ENCODE assay signal across 8 cellular contexts in the genomic region with DNA sequence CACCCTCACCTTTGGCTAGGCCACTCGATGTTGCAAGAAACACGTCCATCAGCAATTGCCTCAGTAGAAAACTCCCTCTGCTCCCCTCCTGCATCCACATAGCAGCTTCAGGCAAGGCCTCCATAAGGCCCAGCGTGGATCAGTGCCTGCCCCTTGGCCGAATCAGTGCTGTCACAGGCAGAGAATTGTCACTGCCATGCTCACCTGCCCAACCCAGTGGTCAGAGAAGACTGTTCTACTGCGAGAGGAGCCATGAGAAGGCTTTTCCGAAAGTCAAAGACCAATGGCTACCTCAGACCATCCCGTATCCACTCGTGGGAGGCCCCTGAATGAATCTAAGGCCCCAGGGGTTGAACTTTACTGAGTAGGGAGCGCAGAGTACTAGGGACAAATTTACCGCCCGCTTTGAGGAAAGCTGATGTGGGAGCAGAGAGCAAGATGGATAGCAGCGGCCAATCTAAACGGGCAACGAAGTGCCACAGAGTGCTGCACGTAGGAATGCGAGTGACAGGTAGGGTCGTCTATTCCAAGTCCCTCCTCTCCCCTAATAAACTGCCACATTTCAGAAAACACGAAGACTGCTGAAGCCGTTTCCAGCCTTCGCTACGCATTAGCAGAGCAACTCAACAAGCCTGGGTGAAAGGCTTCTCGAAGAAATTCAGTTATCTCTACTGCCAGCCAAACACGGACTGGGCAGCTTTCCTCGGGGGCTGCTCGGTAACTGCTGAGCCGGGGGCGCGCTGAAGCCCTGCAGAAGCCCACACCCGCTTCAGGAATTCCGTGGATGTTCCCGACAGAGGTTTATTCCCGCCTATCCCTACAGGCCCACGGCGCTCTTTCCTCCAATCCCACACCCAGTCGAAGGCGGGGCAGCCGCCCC. TPM values are rescaled to one million over a fixed set of nuclear protein-coding genes. Genes with fewer than 3 reads are reported as not detected.
DNase-seq lines count a peak whose midpoint lies in the region; ATAC-seq, FAIRE-seq and TF ChIP-seq lines count a peak whose summit lies in the region.

No MANE protein-coding gene starts in this region.

- no peaks in the 10 kb centered on the region for H3K9me3 ChIP-seq in RWPE2 (ENCODE audit: severe bottlenecking)
- no peaks in the 10 kb centered on the region for H3K9me3 ChIP-seq in ectodermal cell (ENCODE audit: control insufficient read depth, low read length)
- H3K9me3 ChIP-seq in mesodermal cell (ENCODE audit: control insufficient read depth, low read length), result no peaks in the 10 kb centered on the region
- no peaks in the 10 kb centered on the region for H3K9me3 ChIP-seq in upper lobe of right lung

- ATAC-seq in HG02588 (IDR thresholded peaks at IDR 0.05; ENCODE audit: unreplicated experiment) (peak; percentile 14), RWPE2 (ENCODE audit: low read depth) (peak; percentile 67), upper lobe of right lung (peak; percentile 79), HG02763 (IDR thresholded peaks at IDR 0.05; ENCODE audit: unreplicated experiment) (no peak)

- WGBS in ectodermal cell, 2 experiments, result 42 to 45% methylated on average over 37 of the region's 37 CpGs
- 57 to 58% methylated on average over 24 to 28 of the region's 37 CpGs for whole genome bisulfite sequencing in mesodermal cell (ENCODE audit: insufficient coverage in 2 of 2), 2 experiments

- TF ChIP-seq POLR2A in GM12892 (IDR thresholded peaks at IDR 0.05; ENCODE audit: low read depth, low read length), result no peak

- intact Hi-C loops in CD14-positive monocyte (cut with micrococcal nuclease) (loop anchor here (5.0 to 10.0 kb wide), 3 partner anchors 137 to 1050 kb away; partner anchors contain the start of genes NAPG (in 1 of the 2) and NDUFV2 (in 1 of the 2)), upper lobe of right lung (cut with DNase I) (no loop called here)

- no peaks in the 10 kb centered on the region for H3K27me3 ChIP-seq in RWPE2 (ENCODE audit: insufficient read depth, poor library complexity, severe bottlenecking)
- no peaks in the 10 kb centered on the region for H3K27me3 ChIP-seq in ectodermal cell (ENCODE audit: control insufficient read depth, insufficient read depth, low read length, poor library complexity, severe bottlenecking)
- no peaks in the 10 kb centered on the region for H3K27me3 ChIP-seq in upper lobe of right lung

- peak overlapping the region; percentile 78 to 94 (median 90) for H3K27ac Mint-ChIP-seq in CD14-positive monocyte

- DNase-seq in CD14-positive monocyte (ENCODE audit: low spot score) (no peak), RWPE2 (ENCODE audit: low spot score) (peak; percentile 82), upper lobe of right lung (no peak), GM12892 (ENCODE audit: insufficient read length) (no peak)

- H3K27ac ChIP-seq in RWPE2 (ENCODE audit: poor library complexity, severe bottlenecking) (peak overlapping the region; percentile 68), ectodermal cell (ENCODE audit: insufficient read depth, low read depth, low read length, poor library complexity, severe bottlenecking) (peak overlapping the region; percentile 95), mesodermal cell (ENCODE audit: low read depth, low read length, severe bottlenecking) (peak overlapping the region; percentile 94), upper lobe of right lung (peak overlapping the region; percentile 91)

- H3K36me3 ChIP-seq in RWPE2 (ENCODE audit: low read depth), result 0 out of 2 replicates have a peak, but pooled peaks cover 3% of the 10 kb centered on the region
- no peaks in the 10 kb centered on the region for H3K36me3 ChIP-seq in ectodermal cell (ENCODE audit: control insufficient read depth, insufficient read depth, low read length)
- peaks cover 15% of the 10 kb centered on the region for H3K36me3 ChIP-seq in mesodermal cell (ENCODE audit: control insufficient read depth, insufficient read depth, low read length)
- peaks cover 4% of the 10 kb centered on the region for H3K36me3 ChIP-seq in upper lobe of right lung

- H3K4me3 ChIP-seq in RWPE2 (ENCODE audit: severe bottlenecking) (peak overlapping the region; percentile 64), ectodermal cell (ENCODE audit: insufficient read depth, low read depth, low read length) (peak overlapping the region; percentile 95), mesodermal cell (ENCODE audit: extremely low read depth, insufficient read depth, low read length, poor library complexity, severe bottlenecking) (peak overlapping the region; percentile 94), upper lobe of right lung (peak overlapping the region; percentile 92)

- no peak for FAIRE-seq in GM12892 (lab: Jason Lieb, UNC)

- peaks cover 5% of the 10 kb centered on the region for H3K4me1 ChIP-seq in RWPE2 (ENCODE audit: insufficient read depth, poor library complexity, severe bottlenecking)
- H3K4me1 ChIP-seq in ectodermal cell (ENCODE audit: control insufficient read depth, insufficient read depth, low read length), result peaks cover 7% of the 10 kb centered on the region
- H3K4me1 ChIP-seq in mesodermal cell (ENCODE audit: control insufficient read depth, insufficient read depth, low read length, poor library complexity, severe bottlenecking), result no peaks in the 10 kb centered on the region
- H3K4me1 ChIP-seq in upper lobe of right lung, result peaks cover 11% of the 10 kb centered on the region

- H3K4me3 Mint-ChIP-seq in CD14-positive monocyte, result peak overlapping the region; percentile 88 to 92

- H3K36me3 Mint-ChIP-seq in CD14-positive monocyte, result peaks cover 11 to 14% of the 10 kb centered on the region in 2 donors

- TF ChIP-seq CTCF in CD14-positive monocyte (IDR thresholded peaks at IDR 0.05) (no peak), RWPE2 (IDR thresholded peaks at IDR 0.05; ENCODE audit: poor library complexity, severe bottlenecking) (no peak), upper lobe of right lung (IDR thresholded peaks at IDR 0.05) (no peak)

- peaks cover 28% of the 10 kb centered on the region for H3K4me1 Mint-ChIP-seq in CD14-positive monocyte

- H3K27me3 Mint-ChIP-seq in CD14-positive monocyte (ENCODE audit: low read depth in 3 of 3), result peaks cover 0 to 2% (median 0%) of the 10 kb centered on the region in 3 donors

- peaks cover 0 to 5% (median 2%) of the 10 kb centered on the region in 7 donors for H3K9me3 Mint-ChIP-seq in CD14-positive monocyte

RNA-seq across cellular contexts. Expression of gene RALBP1, which starts 1.0 kb away (rescaled TPM):
- polyA plus RNA-seq in CD14-positive monocyte, result 10 to 100 TPM; 32.8 to 36.0 TPM
- 69.7 TPM for polyA plus RNA-seq in ectodermal cell (2013, experiment 1 of 4)
- polyA plus RNA-seq in ectodermal cell (2013, experiment 2 of 4), result 65.7 TPM
- 50.9 TPM for polyA plus RNA-seq in ectodermal cell (2013, experiment 3 of 4)
- polyA plus RNA-seq in ectodermal cell (2013, experiment 4 of 4), result 54.6 TPM
- polyA plus RNA-seq in mesodermal cell (2013, experiment 1 of 2), result 63.0 TPM
- polyA plus RNA-seq in mesodermal cell (2013, experiment 2 of 2), result 65.1 TPM
- total RNA-seq in upper lobe of right lung, result 53.3 TPM
- 36.0 TPM for polyA plus RNA-seq in GM12892 (2012; ENCODE audit: missing spikeins)
